In genomic region chr13:38535271-38535670, GRCh38 we compare ENCODE assay signal across 18 cellular contexts.
DNase-seq lines count a peak whose midpoint lies in the region; TF ChIP-seq lines count a peak whose summit lies in the region.
"Had no signal": no experiment of that assay in that cellular context is flagged by ENCODE, and none has a peak within 500 bp of the region (broad histone marks: within the 10 kb centered on the region; RNA-seq: fewer than 3 reads in every experiment).

No MANE protein-coding gene starts in this region.

- no peak overlapping the region for H3K27ac ChIP-seq in SJCRH30
- H3K27ac ChIP-seq: 22Rv1, C4-2B had no signal

- no peak overlapping the region for H3K27ac Mint-ChIP-seq in HFFc6

- H3K27me3 ChIP-seq in SJCRH30 = no peaks in the 10 kb centered on the region; the same call in 1 of the 2 replicates
- H3K27me3 ChIP-seq: MG63 had no signal

- H3K4me3 Mint-ChIP-seq in HFFc6 = no peak overlapping the region

- H3K27me3 Mint-ChIP-seq in HFFc6 (ENCODE audit: insufficient read depth) = peaks cover 4% of the 10 kb centered on the region; the same call in 1 of the 2 replicates

- DNase-seq in DMS153 (lab: John Stamatoyannopoulos, UW) = peak; percentile 32
- no peak for DNase-seq in DMS153 treated with DMSO at 0.1 percent for 48 hours (lab: John Stamatoyannopoulos, UW; ENCODE audit: unreplicated experiment)
- peak; percentile 89 to 94 for DNase-seq in NCI-H1930 (lab: John Stamatoyannopoulos, UW)
- peak; percentile 95 for DNase-seq in NCI-H69 (lab: John Stamatoyannopoulos, UW)
- DNase-seq in SJCRH30 = peak; percentile 45 to 69
- DNase-seq in T-helper 9 cell = no peak
- no peak for DNase-seq in HFFc6
- no peak for DNase-seq in anterior cingulate cortex (lab: John Stamatoyannopoulos, UW)
- DNase-seq: AML-193, H7, IMR-90, Karpas-422, MG63, NCI-H2171 treated with DMSO at 0.1 percent for 48 hours, SW 1271, T-helper 2 cell had no signal

- no peaks in the 10 kb centered on the region for H3K36me3 ChIP-seq in SJCRH30
- H3K36me3 ChIP-seq: MG63 had no signal

- TF ChIP-seq CTCF in HFFc6 (IDR thresholded peaks at IDR 0.05) = no peak

- H3K9me3 ChIP-seq in SJCRH30 (replicated peaks) = no peaks in the 10 kb centered on the region
- H3K9me3 ChIP-seq: MG63 had no signal

- no peaks in the 10 kb centered on the region for H3K9me3 Mint-ChIP-seq in HFFc6

- H3K36me3 Mint-ChIP-seq in HFFc6 (ENCODE audit: low read depth) = no peaks in the 10 kb centered on the region

- no peaks in the 10 kb centered on the region for H3K4me1 Mint-ChIP-seq in HFFc6 (ENCODE audit: low read depth)

- H3K4me3 ChIP-seq in SJCRH30 = no peak overlapping the region
- H3K4me3 ChIP-seq: MG63 had no signal

- no peaks in the 10 kb centered on the region for H3K4me1 ChIP-seq in SJCRH30

Comparison
In these comparisons a context has a peak if more than half of its experiments do, and no peak if none do; other contexts are left out.
1. DNase-seq: peak in DMS153 (single experiment), NCI-H1930 (2 of 2), NCI-H69 (single experiment) and SJCRH30 (2 of 2); none in DMS153 treated with DMSO at 0.1 percent for 48 hours (single experiment), T-helper 9 cell (single experiment), HFFc6 (single experiment) and anterior cingulate cortex (0 of 58).